Comparison of ENCODE assay signal across 8 cellular contexts in genomic region chr1:246569248-246570238, GRCh38. TPM values are rescaled to one million over a fixed set of nuclear protein-coding genes. Genes with fewer than 3 reads are reported as not detected.
DNase-seq lines count a peak whose midpoint lies in the region; ATAC-seq and TF ChIP-seq lines count a peak whose summit lies in the region.

No MANE protein-coding gene starts in this region.

- peak overlapping the region; percentile 90 for H3K4me3 Mint-ChIP-seq in activated naive CD4-positive, alpha-beta T cell treated with anti-CD3 and anti-CD28 coated beads, Interleukin-2, amount 50 U/mL, for 24 hours

- H3K4me1 Mint-ChIP-seq in activated naive CD4-positive, alpha-beta T cell treated with anti-CD3 and anti-CD28 coated beads, Interleukin-2, amount 50 U/mL, for 24 hours = peaks cover 61% of the 10 kb centered on the region

- H3K9me3 Mint-ChIP-seq in activated naive CD4-positive, alpha-beta T cell treated with anti-CD3 and anti-CD28 coated beads, Interleukin-2, amount 50 U/mL, for 24 hours = no peaks in the 10 kb centered on the region

- intact Hi-C loops in mucosa of descending colon (cut with DNase I, micrococcal nuclease) = loop anchor here in 1 of 2 donors (5.0 kb wide), 1 partner anchor 128 kb away; no protein-coding TSS in a partner anchor
- intact Hi-C loops in posterior vena cava (cut with DNase I) = loop anchor here in 1 of 2 donors (10.0 kb wide), 1 partner anchor 125 kb away; no protein-coding TSS in a partner anchor

- in situ Hi-C loops in HAP-1 (cut with MboI; ENCODE audit: low sequenced_read_pairs) = no loop called here

- DNase-seq in DMS153 treated with DMSO at 0.1 percent for 48 hours (lab: John Stamatoyannopoulos, UW; ENCODE audit: unreplicated experiment) (peak; percentile 28), NCI-H2029 (lab: John Stamatoyannopoulos, UW) (peak; percentile 82), mucosa of descending colon (peak in 1 of 3 donors; percentile 61), HAP-1 (ENCODE audit: low spot score in 2 of 2) (no peak), posterior vena cava (ENCODE audit: low spot score) (no peak)

- H3K9me3 ChIP-seq in mucosa of descending colon (no peaks in the 10 kb centered on the region), HAP-1 (no peaks in the 10 kb centered on the region)

- TF ChIP-seq CTCF in mucosa of descending colon (IDR thresholded peaks at IDR 0.05) = no peak

- H3K4me1 ChIP-seq in mucosa of descending colon (ENCODE audit: low read depth) = peaks cover 39% of the 10 kb centered on the region
- peaks cover 6% of the 10 kb centered on the region; the same call in 1 of the 2 replicates for H3K4me1 ChIP-seq in HAP-1

- no peaks in the 10 kb centered on the region for H3K27me3 ChIP-seq in HAP-1 (ENCODE audit: low read depth)

- peaks cover 10% of the 10 kb centered on the region for H3K36me3 Mint-ChIP-seq in activated naive CD4-positive, alpha-beta T cell treated with anti-CD3 and anti-CD28 coated beads, Interleukin-2, amount 50 U/mL, for 24 hours

- H3K36me3 ChIP-seq in mucosa of descending colon (ENCODE audit: low read depth) (peaks cover 6% of the 10 kb centered on the region), HAP-1 (replicated peaks) (0 out of 2 replicates have a peak, but pooled peaks cover 2% of the 10 kb centered on the region)

- no peaks in the 10 kb centered on the region for H3K27me3 Mint-ChIP-seq in activated naive CD4-positive, alpha-beta T cell treated with anti-CD3 and anti-CD28 coated beads, Interleukin-2, amount 50 U/mL, for 24 hours

- peak overlapping the region; percentile 100 for H3K27ac Mint-ChIP-seq in activated naive CD4-positive, alpha-beta T cell treated with anti-CD3 and anti-CD28 coated beads, Interleukin-2, amount 50 U/mL, for 24 hours

- peak; percentile 60 for ATAC-seq in mucosa of descending colon
- ATAC-seq in GM21528 (IDR thresholded peaks at IDR 0.05; ENCODE audit: low FRiP score, unreplicated experiment) = no peak
- no peak for ATAC-seq in HG02970 (IDR thresholded peaks at IDR 0.05; ENCODE audit: low FRiP score, unreplicated experiment)

- H3K4me3 ChIP-seq in mucosa of descending colon (no peak overlapping the region), HAP-1 (no peak overlapping the region)

RNA-seq across cellular contexts. Expression of gene CNST, which starts 3.3 kb away (rescaled TPM):
- total RNA-seq in mucosa of descending colon = 10 to 100 TPM; 31.6 to 47.7 (median 44.6) TPM
- 10 to 100 TPM; 27.9 to 29.8 TPM for total RNA-seq in posterior vena cava

RNA-seq across cellular contexts. Expression of gene TFB2M, which starts 3.5 kb away (rescaled TPM):
- 10 to 100 TPM; 10.3 to 12.9 (median 10.5) TPM for total RNA-seq in mucosa of descending colon
- total RNA-seq in posterior vena cava = 1 to 10 TPM; 6.9 to 7.3 TPM

Comparison
In these comparisons a context has a peak if more than half of its experiments do, and no peak if none do; other contexts are left out.
1. DNase-seq: peak in DMS153 treated with DMSO at 0.1 percent for 48 hours (single experiment) and NCI-H2029 (single experiment); none in HAP-1 (0 of 2) and posterior vena cava (single experiment).